In genomic region chr1:241375906-241376305, GRCh38 we compare ENCODE assay signal across 14 cellular contexts. TPM values are rescaled to one million over a fixed set of nuclear protein-coding genes. Genes with fewer than 3 reads are reported as not detected.
DNase-seq lines count a peak whose midpoint lies in the region; ATAC-seq, FAIRE-seq and TF ChIP-seq lines count a peak whose summit lies in the region.
"Had no signal": no experiment of that assay in that cellular context is flagged by ENCODE, and none has a peak within 500 bp of the region (broad histone marks: within the 10 kb centered on the region; RNA-seq: fewer than 3 reads in every experiment).

No MANE protein-coding gene starts in this region.

- no peaks in the 10 kb centered on the region for H3K4me1 Mint-ChIP-seq in activated CD8-positive, alpha-beta T cell treated with anti-CD3 and anti-CD28 coated beads, Interleukin-2, amount 10 ng/mL, durations not matched to agents 7 days and 5 days (ENCODE audit: low read depth)
- H3K4me1 Mint-ChIP-seq: CD14-positive monocyte had no signal

- DNase-seq in D721Med (ENCODE audit: insufficient read length, low spot score) (no peak), LHCN-M2 (ENCODE audit: low read depth) (peak; percentile 29), fibroblast of mammary gland (ENCODE audit: low read depth) (peak; percentile 12), substantia nigra (lab: John Stamatoyannopoulos, UW) (no peak), posterior cingulate gyrus (no peak), NCI-H2107 (lab: John Stamatoyannopoulos, UW) (no peak)
- DNase-seq in activated CD8-positive, alpha-beta T cell treated with anti-CD3 and anti-CD28 coated beads, Interleukin-2, amount 10 ng/mL, durations not matched to agents 7 days and 5 days, result no peak
- DNase-seq: CD8-positive, alpha-beta T cell; COR-L47; DND-41; GM23248 had no signal

- H3K27ac Mint-ChIP-seq in activated CD8-positive, alpha-beta T cell treated with anti-CD3 and anti-CD28 coated beads, Interleukin-2, amount 10 ng/mL, durations not matched to agents 7 days and 5 days, result no peak overlapping the region
- H3K27ac Mint-ChIP-seq: CD14-positive monocyte; CD8-positive, alpha-beta T cell had no signal

- H3K4me3 ChIP-seq in fibroblast of mammary gland (ENCODE audit: control insufficient read depth, low read depth, low read length), result no peak overlapping the region
- H3K4me3 ChIP-seq: A549, GM23248 had no signal

- CTCF ChIA-PET in activated CD8-positive, alpha-beta T cell treated with anti-CD3 and anti-CD28 coated beads, Interleukin-2, amount 10 ng/mL, durations not matched to agents 7 days and 5 days (lab: Charles Lee), result no interaction called here

- no peak overlapping the region for H3K4me3 Mint-ChIP-seq in activated CD8-positive, alpha-beta T cell treated with anti-CD3 and anti-CD28 coated beads, Interleukin-2, amount 10 ng/mL, durations not matched to agents 7 days and 5 days
- H3K4me3 Mint-ChIP-seq: CD14-positive monocyte; CD8-positive, alpha-beta T cell had no signal

- no peaks in the 10 kb centered on the region for H3K36me3 Mint-ChIP-seq in activated CD8-positive, alpha-beta T cell treated with anti-CD3 and anti-CD28 coated beads, Interleukin-2, amount 10 ng/mL, durations not matched to agents 7 days and 5 days (ENCODE audit: low read depth)
- H3K36me3 Mint-ChIP-seq: CD14-positive monocyte; CD8-positive, alpha-beta T cell had no signal

- intact Hi-C loops in posterior cingulate gyrus (cut with DNase I), result no loop called here

- H3K27me3 Mint-ChIP-seq in activated CD8-positive, alpha-beta T cell treated with anti-CD3 and anti-CD28 coated beads, Interleukin-2, amount 10 ng/mL, durations not matched to agents 7 days and 5 days (ENCODE audit: low read depth), result no peaks in the 10 kb centered on the region

- ATAC-seq in activated CD8-positive, alpha-beta T cell treated with anti-CD3 and anti-CD28 coated beads, Interleukin-2, amount 10 ng/mL, durations not matched to agents 7 days and 5 days, result no peak
- ATAC-seq: A549; CD8-positive, alpha-beta T cell had no signal

- H3K9me3 Mint-ChIP-seq in activated CD8-positive, alpha-beta T cell treated with anti-CD3 and anti-CD28 coated beads, Interleukin-2, amount 10 ng/mL, durations not matched to agents 7 days and 5 days (ENCODE audit: insufficient read depth), result no peaks in the 10 kb centered on the region

- TF ChIP-seq CTCF in D721Med (IDR thresholded peaks at IDR 0.05; ENCODE audit: insufficient read depth, missing control alignments) (no peak), fibroblast of mammary gland (conservative IDR thresholded peaks at IDR 0.05; ENCODE audit: control insufficient read depth, insufficient read depth, low read depth, low read length) (no peak)

- no peak overlapping the region for H3K27ac ChIP-seq in substantia nigra (ENCODE audit: low read depth, low read length, poor library complexity, severe bottlenecking)
- H3K27ac ChIP-seq: A549, GM23248 had no signal

- POLR2A ChIA-PET in activated CD8-positive, alpha-beta T cell treated with anti-CD3 and anti-CD28 coated beads, Interleukin-2, amount 10 ng/mL, durations not matched to agents 7 days and 5 days (lab: Charles Lee), result no interaction called here

- FAIRE-seq in D721Med (lab: Jason Lieb, UNC), result peak; percentile 90
- FAIRE-seq: H54 had no signal

RNA-seq across cellular contexts. Expression of gene RGS7, which starts 18.9 kb away (rescaled TPM):
- total RNA-seq in LHCN-M2 (2014; rRNA removed), result 0.11 and 0.19 TPM in 2 replicates
- 0.66 TPM for polyA plus RNA-seq in LHCN-M2 (2012)
- not detected for total RNA-seq in activated CD8-positive, alpha-beta T cell treated with anti-CD3 and anti-CD28 coated beads, Interleukin-2, amount 10 ng/mL, durations not matched to agents 7 days and 5 days
- total RNA-seq: CD8-positive, alpha-beta T cell had no signal
- polyA plus RNA-seq: CD14-positive monocyte had no signal

Comparison
In these comparisons a context has a peak if more than half of its experiments do, and no peak if none do; other contexts are left out.
1. DNase-seq: peak in LHCN-M2 (single experiment) and fibroblast of mammary gland (single experiment); none in D721Med (single experiment), substantia nigra (0 of 49), activated CD8-positive, alpha-beta T cell treated with anti-CD3 and anti-CD28 coated beads, Interleukin-2, amount 10 ng/mL, durations not matched to agents 7 days and 5 days (single experiment), posterior cingulate gyrus (0 of 10) and NCI-H2107 (single experiment).